ENCODE assay signal across 8 cellular contexts in the genomic region with DNA sequence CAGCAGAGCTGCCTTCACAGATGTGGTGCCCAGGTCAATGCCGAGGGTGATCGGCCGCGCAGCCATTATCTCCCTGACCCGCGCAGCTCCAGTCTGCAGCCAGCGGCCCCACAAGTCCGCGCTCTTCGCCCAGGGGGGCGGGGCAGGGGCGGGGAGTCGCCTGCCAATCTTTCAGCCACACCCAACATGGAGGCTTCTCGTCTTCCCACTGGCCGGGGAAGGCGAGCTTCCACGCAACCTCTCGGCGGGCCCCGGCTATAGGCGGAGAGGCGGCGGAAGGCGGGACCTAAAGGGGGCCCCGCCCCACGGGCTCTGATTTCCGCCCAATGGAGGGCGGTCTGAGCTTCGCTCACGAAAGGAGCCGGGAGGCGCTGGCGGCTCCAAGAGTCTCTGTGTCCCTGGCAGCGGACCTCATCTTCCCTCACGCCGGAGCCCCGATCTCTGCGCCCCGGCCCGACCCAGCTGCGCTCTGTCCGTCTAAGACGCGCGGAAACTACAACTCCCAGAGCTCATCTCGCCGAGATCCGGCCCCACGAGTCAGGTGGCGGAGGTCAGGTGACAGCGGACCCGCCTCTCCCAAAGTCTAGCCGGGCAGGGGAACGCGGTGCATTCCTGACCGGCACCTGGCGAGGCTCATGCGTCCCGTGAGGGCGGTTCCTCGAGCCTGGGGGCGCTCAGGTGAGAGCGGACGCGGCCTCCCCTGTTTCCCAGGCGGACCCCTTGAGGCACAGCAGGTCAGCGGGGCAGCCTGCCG. TPM values are rescaled to one million over a fixed set of nuclear protein-coding genes. Genes with fewer than 3 reads are reported as not detected.
DNase-seq lines count a peak whose midpoint lies in the region; ATAC-seq and TF ChIP-seq lines count a peak whose summit lies in the region.

TSS of gene CTNS (plus strand) at position 607 of the 754 bp plus-strand sequence. CDS start 3,447 bp downstream, outside the sequence.
TSS of gene SHPK (minus strand) at position 97 of the 754 bp plus-strand sequence. CDS start at position 66, 31 bp downstream.

- H3K4me3 Mint-ChIP-seq in endothelial cell (ENCODE audit: unreplicated experiment) = peak within 1 kb of the TSS; percentile 97

- peak within 1 kb of the TSS; percentile 75 for H3K27ac ChIP-seq in OCI-LY3 (ENCODE audit: low read length)

- TF ChIP-seq CTCF in OCI-LY3 (IDR thresholded peaks at IDR 0.05; ENCODE audit: low read depth, low read length) (no peak), endothelial cell (IDR thresholded peaks at IDR 0.05; ENCODE audit: unreplicated experiment) (no peak)

- H3K36me3 Mint-ChIP-seq in endothelial cell (ENCODE audit: low read depth, unreplicated experiment) = peaks cover 10% of the 10 kb centered on the region

- H3K27me3 Mint-ChIP-seq in endothelial cell (ENCODE audit: unreplicated experiment) = peaks cover 10% of the 10 kb centered on the region

- no peaks in the 10 kb centered on the region for H3K79me2 ChIP-seq in OCI-LY3 (ENCODE audit: low read length)

- no peaks in the 10 kb centered on the region for H3K27me3 ChIP-seq in OCI-LY3 (ENCODE audit: low read depth, low read length)

- H2AFZ ChIP-seq in OCI-LY3 (ENCODE audit: low read depth, low read length) = peak within 1 kb of the TSS; percentile 72

- peak; percentile 88 for ATAC-seq in GM21515 (IDR thresholded peaks at IDR 0.05; ENCODE audit: unreplicated experiment)

- H3K9me3 ChIP-seq in OCI-LY3 (ENCODE audit: insufficient read depth, low read length) = no peaks in the 10 kb centered on the region

- peak; percentile 93 for DNase-seq in D341Med (ENCODE audit: low spot score)
- DNase-seq in HuH-7 (ENCODE audit: low spot score) = peak; percentile 94
- peak; percentile 96 for DNase-seq in activated CD8-positive, alpha-beta memory T cell treated with anti-CD3 and anti-CD28 coated beads, Interleukin-2, amount 50 U/mL, for 48 hours
- DNase-seq in endothelial cell (ENCODE audit: low spot score) = peak; percentile 96
- DNase-seq in midbrain (lab: John Stamatoyannopoulos, UW) = peak; percentile 97
- DNase-seq in stimulated activated CD8-positive, alpha-beta memory T cell treated with anti-CD3 and anti-CD28 coated beads, Interleukin-2, amount 100 ng/mL, for 1 hour (ENCODE audit: low read depth in 2 of 2) = peak; percentile 86 to 90

- H3K4me2 ChIP-seq in OCI-LY3 (ENCODE audit: low read length) = peak within 1 kb of the TSS; percentile 90

- H3K9me3 Mint-ChIP-seq in endothelial cell (ENCODE audit: unreplicated experiment) = no peaks in the 10 kb centered on the region

- peaks cover 8% of the 10 kb centered on the region for H3K4me1 ChIP-seq in OCI-LY3 (ENCODE audit: low read length)

- H3K27ac Mint-ChIP-seq in endothelial cell (ENCODE audit: unreplicated experiment) = peak within 1 kb of the TSS; percentile 99

- H3K4me1 Mint-ChIP-seq in endothelial cell (ENCODE audit: unreplicated experiment) = peaks cover 14% of the 10 kb centered on the region

- peak within 1 kb of the TSS; percentile 86 for H3K4me3 ChIP-seq in OCI-LY3 (ENCODE audit: low read length)

- peak within 1 kb of the TSS; percentile 83 for H3K9ac ChIP-seq in OCI-LY3 (ENCODE audit: low read length)

- H3K36me3 ChIP-seq in OCI-LY3 (replicated peaks; ENCODE audit: low read depth, low read length) = no peaks in the 10 kb centered on the region

- no peaks in the 10 kb centered on the region for H4K20me1 ChIP-seq in OCI-LY3 (ENCODE audit: insufficient read depth, low read length)

RNA-seq across cellular contexts. Expression of gene CTNS, which starts in this region (rescaled TPM):
- total RNA-seq in endothelial cell (ENCODE audit: unreplicated experiment) = 17.5 TPM

RNA-seq across cellular contexts. Expression of gene SHPK, which starts in this region (rescaled TPM):
- 14.1 TPM for total RNA-seq in endothelial cell (ENCODE audit: unreplicated experiment)

Comparison
In these comparisons a context has a peak if more than half of its experiments do, and no peak if none do; other contexts are left out.
1. Peak in every context shown above with its lines: DNase-seq, ATAC-seq, H3K4me3 ChIP-seq and H3K27ac ChIP-seq.